In genomic region chr13:21970172-21970571, GRCh38 we compare ENCODE assay signal across 16 cellular contexts.
"Had no signal": no experiment of that assay in that cellular context is flagged by ENCODE, and none has a peak within 500 bp of the region (broad histone marks: within the 10 kb centered on the region; RNA-seq: fewer than 3 reads in every experiment).

No MANE protein-coding gene starts in this region.

- H2AFZ ChIP-seq: parathyroid adenoma had no signal

- H3K27me3 ChIP-seq: esophagus muscularis mucosa, left lung, sigmoid colon, stomach, thyroid gland had no signal

- DNase-seq: dermis blood vessel endothelial cell; effector memory CD4-positive, alpha-beta T cell; foreskin melanocyte; left lung; lower lobe of right lung; naive thymus-derived CD8-positive, alpha-beta T cell; sigmoid colon; stimulated activated CD4-positive, alpha-beta T cell treated with anti-CD3 and anti-CD28 coated beads, Interleukin-2, amount 100 ng/mL, for 24 hours; stimulated activated CD4-positive, alpha-beta T cell treated with anti-CD3 and anti-CD28 coated beads, Interleukin-4, amount 100 ng/mL, for 24 hours; stimulated activated naive CD4-positive, alpha-beta T cell treated with Interleukin-2 at 50 U/mL for 16 hours; stomach; thyroid gland; trophoblast cell had no signal

- H3K9ac ChIP-seq: parathyroid adenoma had no signal

- H3K27ac ChIP-seq: esophagus muscularis mucosa, left lung, lower lobe of right lung, parathyroid adenoma, sigmoid colon, stomach, thyroid gland had no signal

- H3K4me3 ChIP-seq: coronary artery, esophagus muscularis mucosa, left lung, lower lobe of right lung, sigmoid colon, stomach, thyroid gland had no signal

- H3K4me1 ChIP-seq: esophagus muscularis mucosa, left lung, lower lobe of right lung, parathyroid adenoma, sigmoid colon, thyroid gland had no signal

- ATAC-seq: left lung; naive thymus-derived CD8-positive, alpha-beta T cell had no signal

- H3K36me3 ChIP-seq: esophagus muscularis mucosa, left lung, lower lobe of right lung, sigmoid colon, stomach, thyroid gland had no signal

- H3K9me3 ChIP-seq: esophagus muscularis mucosa, left lung, lower lobe of right lung, sigmoid colon, stomach, thyroid gland had no signal
